12 cellular contexts compared by ENCODE assay signal in the genomic region with DNA sequence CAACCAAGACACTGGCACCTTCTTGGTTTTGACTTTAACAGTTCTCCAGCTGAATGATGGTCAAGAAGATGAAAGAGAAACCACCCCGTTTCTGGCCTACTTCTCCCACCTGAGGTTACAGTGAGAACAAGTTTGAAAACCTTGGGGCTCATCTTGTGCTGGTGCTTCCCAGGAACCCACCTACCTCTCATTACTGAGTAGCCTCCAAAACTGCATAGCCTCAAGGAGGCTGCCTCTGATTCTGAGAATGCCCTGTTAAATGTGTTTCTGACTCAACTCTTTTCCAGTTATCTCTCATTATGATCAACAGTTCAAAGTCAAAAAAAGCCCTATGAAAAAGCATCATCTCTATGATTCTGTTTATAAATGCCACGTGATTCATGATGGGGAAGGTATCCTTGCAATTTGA.
DNase-seq lines count a peak whose midpoint lies in the region; ATAC-seq and TF ChIP-seq lines count a peak whose summit lies in the region.
"Had no signal": no experiment of that assay in that cellular context is flagged by ENCODE, and none has a peak within 500 bp of the region (broad histone marks: within the 10 kb centered on the region; RNA-seq: fewer than 3 reads in every experiment).

No MANE protein-coding gene starts in this region.

- H3K9me3 Mint-ChIP-seq in endothelial cell (ENCODE audit: unreplicated experiment): no peaks in the 10 kb centered on the region
- H3K9me3 Mint-ChIP-seq: naive thymus-derived CD8-positive, alpha-beta T cell had no signal

- TF ChIP-seq EP300 in esophagus muscularis mucosa (IDR thresholded peaks at IDR 0.05): no peak

- DNase-seq in GM19238 (ENCODE audit: insufficient read length, low spot score) (peak; percentile 19), uterus (no peak), endothelial cell (ENCODE audit: low spot score) (no peak), NCI-H69 (lab: John Stamatoyannopoulos, UW) (no peak), esophagus muscularis mucosa (ENCODE audit: extremely low spot score) (no peak)
- DNase-seq: cortex of kidney; naive thymus-derived CD8-positive, alpha-beta T cell; NCI-H1694 treated with DMSO at 0.1 percent for 48 hours; stimulated activated naive CD4-positive, alpha-beta T cell had no signal

- peaks cover 6% of the 10 kb centered on the region for H3K27me3 Mint-ChIP-seq in endothelial cell (ENCODE audit: unreplicated experiment)

- no peaks in the 10 kb centered on the region for H3K9me3 ChIP-seq in uterus
- H3K9me3 ChIP-seq in esophagus muscularis mucosa: no peaks in the 10 kb centered on the region

- H3K27ac ChIP-seq in uterus (no peak overlapping the region), esophagus muscularis mucosa (replicated peaks in 1 of 4) (no peak overlapping the region)

- no peak overlapping the region for H3K4me3 Mint-ChIP-seq in endothelial cell (ENCODE audit: unreplicated experiment)
- H3K4me3 Mint-ChIP-seq: naive thymus-derived CD8-positive, alpha-beta T cell had no signal

- peaks cover 8% of the 10 kb centered on the region for H3K4me1 Mint-ChIP-seq in endothelial cell (ENCODE audit: unreplicated experiment)

- WGBS in esophagus muscularis mucosa: 88% methylated on average over 2 of the region's 2 CpGs

- H3K4me1 ChIP-seq in uterus (no peaks in the 10 kb centered on the region), esophagus muscularis mucosa (peaks cover 0 to 10% (median 6%) of the 10 kb centered on the region in 4 donors)

- H3K4me3 ChIP-seq in uterus (no peak overlapping the region), esophagus muscularis mucosa (no peak overlapping the region)

- no peaks in the 10 kb centered on the region for H3K27me3 ChIP-seq in uterus
- H3K27me3 ChIP-seq in esophagus muscularis mucosa: no peaks in the 10 kb centered on the region

- H3K36me3 ChIP-seq in uterus (no peaks in the 10 kb centered on the region), esophagus muscularis mucosa (no peaks in the 10 kb centered on the region)

- TF ChIP-seq POLR2A in GM18505 (IDR thresholded peaks at IDR 0.05; ENCODE audit: borderline replicate concordance, extremely low read depth, insufficient read depth, insufficient read length) (no peak), uterus (IDR thresholded peaks at IDR 0.05) (no peak), esophagus muscularis mucosa (IDR thresholded peaks at IDR 0.05; ENCODE audit: low read depth) (no peak)

- TF ChIP-seq CTCF in uterus (IDR thresholded peaks at IDR 0.05) (no peak), endothelial cell (IDR thresholded peaks at IDR 0.05; ENCODE audit: unreplicated experiment) (no peak), esophagus muscularis mucosa (IDR thresholded peaks at IDR 0.05) (no peak)

- intact Hi-C loops in uterus (cut with DNase I; ENCODE audit: low total_unique reads): no loop called here
- intact Hi-C loops in esophagus muscularis mucosa (cut with DNase I): no loop called here

- no peaks in the 10 kb centered on the region for H3K36me3 Mint-ChIP-seq in endothelial cell (ENCODE audit: low read depth, unreplicated experiment)
- H3K36me3 Mint-ChIP-seq: naive thymus-derived CD8-positive, alpha-beta T cell had no signal

- ATAC-seq in GM18505 (IDR thresholded peaks at IDR 0.05; ENCODE audit: unreplicated experiment) (peak; percentile 63), HG02623 (IDR thresholded peaks at IDR 0.05; ENCODE audit: unreplicated experiment) (peak; percentile 78), HG03469 (IDR thresholded peaks at IDR 0.05; ENCODE audit: unreplicated experiment) (peak; percentile 66)
- ATAC-seq: naive thymus-derived CD8-positive, alpha-beta T cell had no signal

- no peak overlapping the region for H3K27ac Mint-ChIP-seq in endothelial cell (ENCODE audit: unreplicated experiment)
- H3K27ac Mint-ChIP-seq: naive thymus-derived CD8-positive, alpha-beta T cell had no signal
